In the genomic region with DNA sequence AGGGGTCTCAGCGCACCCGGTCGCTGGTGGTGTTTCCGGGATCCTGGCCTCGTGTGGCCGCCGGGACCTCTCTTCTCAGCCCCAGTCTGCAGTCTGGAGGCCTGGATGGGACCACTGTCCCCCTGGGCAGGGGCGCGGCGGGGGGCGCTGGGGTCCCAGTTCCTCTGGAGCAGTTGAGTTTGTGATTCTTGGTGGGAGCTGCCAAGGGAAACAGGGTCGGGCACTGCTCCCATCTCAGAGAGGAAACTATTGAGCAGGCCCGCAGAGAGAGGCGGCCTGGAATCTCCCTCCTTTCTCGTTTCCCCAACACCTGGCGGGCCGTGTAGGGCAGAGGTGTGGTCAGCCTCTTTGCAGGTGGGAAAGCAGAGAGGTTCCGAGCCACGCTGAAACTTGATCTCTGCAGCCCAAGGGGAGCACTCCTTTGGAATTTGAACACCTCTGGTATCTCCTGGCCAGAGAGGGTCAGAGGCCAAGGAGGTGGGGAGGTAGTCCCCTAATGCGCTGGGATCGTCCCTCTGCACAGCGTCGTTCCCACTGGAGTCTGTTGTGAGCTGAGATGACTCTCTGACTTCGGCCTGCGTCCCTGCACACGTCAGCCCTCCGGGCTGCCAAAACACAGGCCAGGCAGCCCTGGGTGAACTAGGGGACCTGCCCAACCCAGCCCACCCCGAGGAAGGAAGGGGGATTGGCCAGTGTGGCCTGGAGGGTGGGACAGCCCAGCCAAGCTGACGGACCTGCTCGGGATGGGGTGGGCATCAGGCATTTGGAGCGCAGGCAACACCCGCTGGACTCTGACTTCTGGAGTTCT, we compare ENCODE assay signal across 8 cellular contexts. TPM values are rescaled to one million over a fixed set of nuclear protein-coding genes. Genes with fewer than 3 reads are reported as not detected.
DNase-seq lines count a peak whose midpoint lies in the region; ATAC-seq and TF ChIP-seq lines count a peak whose summit lies in the region.

No MANE protein-coding gene starts in this region.

- peak; percentile 51 for TF ChIP-seq POLR2A in esophagus muscularis mucosa (IDR thresholded peaks at IDR 0.05; ENCODE audit: low read depth)

- peak in 4 of 5 donors; percentile 21 to 66 (median 38) for DNase-seq in CD4-positive, alpha-beta memory T cell
- DNase-seq in HEK293T (ENCODE audit: extremely low spot score): no peak
- DNase-seq in T-cell: peak in 1 of 34 experiments; percentile 32
- DNase-seq in esophagus muscularis mucosa (ENCODE audit: extremely low spot score): no peak
- DNase-seq in naive B cell: no peak
- DNase-seq in epidermal melanocyte (ENCODE audit: insufficient read length, low spot score): no peak
- no peak for DNase-seq in NCI-H345 (lab: John Stamatoyannopoulos, UW)
- DNase-seq in activated CD4-positive, alpha-beta T cell treated with anti-CD3 and anti-CD28 coated beads for 4 hours: no peak

- peaks cover 25 to 66% (median 44%) of the 10 kb centered on the region in 4 donors for H3K4me1 Mint-ChIP-seq in CD4-positive, alpha-beta memory T cell
- H3K4me1 Mint-ChIP-seq in T-cell: peaks cover 63 to 73% (median 67%) of the 10 kb centered on the region in 3 donors
- H3K4me1 Mint-ChIP-seq in naive B cell: peaks cover 31 to 54% (median 39%) of the 10 kb centered on the region in 3 donors

- H3K27me3 Mint-ChIP-seq in CD4-positive, alpha-beta memory T cell: no peaks in the 10 kb centered on the region
- no peaks in the 10 kb centered on the region for H3K27me3 Mint-ChIP-seq in T-cell
- no peaks in the 10 kb centered on the region for H3K27me3 Mint-ChIP-seq in naive B cell

- H3K4me3 Mint-ChIP-seq in CD4-positive, alpha-beta memory T cell: peak overlapping the region; percentile 89 to 98 (median 93)
- H3K4me3 Mint-ChIP-seq in T-cell (peak overlapping the region; percentile 88 to 93 (median 89)), naive B cell (peak overlapping the region; percentile 78 to 88 (median 83))

- H3K4me1 ChIP-seq in CD4-positive, alpha-beta memory T cell (ENCODE audit: insufficient read depth, low read length): peaks cover 49% of the 10 kb centered on the region
- peaks cover 78 to 97% (median 96%) of the 10 kb centered on the region in 4 donors for H3K4me1 ChIP-seq in esophagus muscularis mucosa

- H3K9me3 ChIP-seq in CD4-positive, alpha-beta memory T cell (ENCODE audit: control insufficient read depth in 1 of 2, low read length in 2 of 2): no peaks in the 10 kb centered on the region
- H3K9me3 ChIP-seq in esophagus muscularis mucosa: no peaks in the 10 kb centered on the region

- CTCF ChIA-PET in CD4-positive, alpha-beta memory T cell (lab: Charles Lee; ENCODE audit: partially characterized antibody): interaction anchor here (0.8 to 10.1 kb wide), 10 partner anchors 12 to 280 kb away, joined by 3 to 158 read pairs (median 58); a partner anchor contains a TSS
- CTCF ChIA-PET in HEK293T (lab: Yijun Ruan, JAX): interaction anchor here (1.0 kb wide), 1 partner anchor 50 kb away, joined by 3 read pairs; no protein-coding TSS in a partner anchor
- CTCF ChIA-PET in T-cell (lab: Charles Lee): interaction anchor here (0.6 to 4.2 kb wide), 13 partner anchors 7 to 60 kb away, joined by 3 to 42 read pairs (median 6); a partner anchor contains a TSS

- peak overlapping the region; percentile 92 to 100 (median 96) for H3K27ac Mint-ChIP-seq in CD4-positive, alpha-beta memory T cell
- peak overlapping the region; percentile 95 to 97 for H3K27ac Mint-ChIP-seq in T-cell
- peak overlapping the region in 5 of 6 donors; percentile 30 to 94 (median 87) for H3K27ac Mint-ChIP-seq in naive B cell

- no peak for TF ChIP-seq CTCF in esophagus muscularis mucosa (IDR thresholded peaks at IDR 0.05)

- H3K27ac ChIP-seq in CD4-positive, alpha-beta memory T cell (ENCODE audit: low read depth, low read length): peak overlapping the region; percentile 92
- H3K27ac ChIP-seq in esophagus muscularis mucosa (replicated peaks in 1 of 4): peak overlapping the region; percentile 84 to 93 (median 87)

- 11% methylated on average over 17 of the region's 32 CpGs for WGBS in esophagus muscularis mucosa

- no peaks in the 10 kb centered on the region for H3K36me3 ChIP-seq in CD4-positive, alpha-beta memory T cell (ENCODE audit: insufficient read depth, low read length)
- H3K36me3 ChIP-seq in esophagus muscularis mucosa: peaks cover 0 to 13% (median 4%) of the 10 kb centered on the region in 4 donors

- intact Hi-C loops in CD4-positive, alpha-beta memory T cell (cut with micrococcal nuclease): loop anchor here (1.0 to 2.0 kb wide), 6 partner anchors 7 to 179 kb away; a partner anchor contains a TSS
- intact Hi-C loops in esophagus muscularis mucosa (cut with DNase I): loop anchor here (2.0 kb wide), 1 partner anchor 59 kb away; a partner anchor contains a TSS

- ATAC-seq in T-cell (replicated peaks in 1 of 4): peak in 1 of 4 experiments; percentile 13
- ATAC-seq in naive B cell (ENCODE audit: low read depth in 2 of 2): peak; percentile 50 to 62

- peak overlapping the region; percentile 77 to 83 for H3K4me3 ChIP-seq in CD4-positive, alpha-beta memory T cell (ENCODE audit: low read length in 2 of 2)
- peak overlapping the region; percentile 72 to 93 (median 80) for H3K4me3 ChIP-seq in esophagus muscularis mucosa

- peaks cover 13 to 22% of the 10 kb centered on the region in 2 donors for H3K36me3 Mint-ChIP-seq in CD4-positive, alpha-beta memory T cell
- H3K36me3 Mint-ChIP-seq in T-cell: peaks cover 12% of the 10 kb centered on the region
- H3K36me3 Mint-ChIP-seq in naive B cell: no peaks in the 10 kb centered on the region

- H3K9me3 Mint-ChIP-seq in CD4-positive, alpha-beta memory T cell: peaks cover 0 to 1% (median 0%) of the 10 kb centered on the region in 8 donors
- H3K9me3 Mint-ChIP-seq in T-cell: no peaks in the 10 kb centered on the region
- no peaks in the 10 kb centered on the region for H3K9me3 Mint-ChIP-seq in naive B cell

- no peaks in the 10 kb centered on the region for H3K27me3 ChIP-seq in CD4-positive, alpha-beta memory T cell (ENCODE audit: insufficient read depth, low read length)
- no peaks in the 10 kb centered on the region for H3K27me3 ChIP-seq in esophagus muscularis mucosa

- TF ChIP-seq EP300 in esophagus muscularis mucosa (IDR thresholded peaks at IDR 0.05): no peak

- POLR2A ChIA-PET in CD4-positive, alpha-beta memory T cell (lab: Charles Lee; ENCODE audit: partially characterized antibody): interaction anchor here (0.8 to 8.7 kb wide), 11 partner anchors 7 to 276 kb away, joined by 3 to 163 read pairs (median 26); a partner anchor contains a TSS
- POLR2A ChIA-PET in HEK293T (lab: Yijun Ruan, JAX): interaction anchor here (0.9 to 2.5 kb wide), 8 partner anchors 11 to 179 kb away, joined by 3 to 17 read pairs (median 4); a partner anchor contains a TSS
- POLR2A ChIA-PET in T-cell (lab: Charles Lee): interaction anchor here (0.7 to 1.1 kb wide), 2 partner anchors 10 to 60 kb away, joined by 3 to 4 read pairs; a partner anchor contains a TSS

TF ChIP-seq in HEK293T, 16 proteins besides CTCF, POLR2A, EP300 and RAD21:
- TF ChIP-seq NFRKB (IDR thresholded peaks at IDR 0.05): no peak
- 0 out of 2 replicates have a peak, but pooled peaks have one; percentile 17 for TF ChIP-seq L3MBTL2 (conservative IDR thresholded peaks at IDR 0.05)
- TF ChIP-seq ELF4 (IDR thresholded peaks at IDR 0.05): no peak
- no peak for TF ChIP-seq CTBP1 (IDR thresholded peaks at IDR 0.05; ENCODE audit: borderline replicate concordance)

RNA-seq across cellular contexts. Expression of a gene that starts 0.8 kb away (rescaled TPM):
- total RNA-seq in CD4-positive, alpha-beta memory T cell: 10 to 100 TPM; 31.2 to 32.4 TPM
- polyA plus RNA-seq in CD4-positive, alpha-beta memory T cell: 10 to 100 TPM; 15.3 to 36.0 TPM
- total RNA-seq in T-cell (10 to 100 TPM; 13.2 to 42.6 (median 34.5) TPM), esophagus muscularis mucosa (10 to 100 TPM; 27.4 to 58.6 (median 36.1) TPM)
- 1 to 10 TPM; 1.9 to 5.8 (median 2.7) TPM for polyA plus RNA-seq in naive B cell (ENCODE audit: low read depth in 6 of 6)

RNA-seq across cellular contexts. Expression of a gene that starts 49.0 kb away (rescaled TPM):
- 10 to 100 TPM; 29.3 to 30.1 TPM for total RNA-seq in CD4-positive, alpha-beta memory T cell
- 10 to 100 TPM; 22.7 to 23.6 TPM for polyA plus RNA-seq in CD4-positive, alpha-beta memory T cell
- 10 to 100 TPM; 25.1 to 38.7 (median 34.2) TPM for total RNA-seq in T-cell
- total RNA-seq in esophagus muscularis mucosa: 10 to 100 TPM; 27.0 to 52.9 (median 38.9) TPM
- polyA plus RNA-seq in naive B cell (ENCODE audit: low read depth in 6 of 6): 10 to 100 TPM in 5 of 6 donors, 1 to 10 TPM in 1; 8.2 to 24.0 (median 15.3) TPM

RNA-seq across cellular contexts. Expression of a gene that starts 59.9 kb away (rescaled TPM):
- 10 to 100 TPM; 54.1 to 58.4 TPM for total RNA-seq in CD4-positive, alpha-beta memory T cell
- 100 to 1,000 TPM; 141 to 189 TPM for polyA plus RNA-seq in CD4-positive, alpha-beta memory T cell
- total RNA-seq in T-cell (10 to 100 TPM; 43.7 to 59.6 (median 55.5) TPM), esophagus muscularis mucosa (10 to 100 TPM; 52.8 to 73.5 (median 71.5) TPM)
- polyA plus RNA-seq in naive B cell (ENCODE audit: low read depth in 6 of 6): 100 to 1,000 TPM; 106 to 154 (median 137) TPM

Comparison
In these comparisons a context has a peak if more than half of its experiments do, and no peak if none do; other contexts are left out.
1. DNase-seq: peak in CD4-positive, alpha-beta memory T cell (4 of 5); none in HEK293T (single experiment), esophagus muscularis mucosa (single experiment), naive B cell (single experiment), epidermal melanocyte (single experiment), NCI-H345 (single experiment) and activated CD4-positive, alpha-beta T cell treated with anti-CD3 and anti-CD28 coated beads for 4 hours (0 of 2).
2. Peak in every context shown above with its lines, with median percentiles within 50 percentile points of each other: H3K27ac Mint-ChIP-seq and H3K4me3 Mint-ChIP-seq.